6 cellular contexts compared by ENCODE assay signal in genomic region chrX:34294665-34295064, GRCh38.
"Had no signal": no experiment of that assay in that cellular context is flagged by ENCODE, and none has a peak within 500 bp of the region (broad histone marks: within the 10 kb centered on the region; RNA-seq: fewer than 3 reads in every experiment).

No MANE protein-coding gene starts in this region.

- DNase-seq: IMR-90, KBM-7, KG1 had no signal

- H3K27ac ChIP-seq: HL-60, KMS-11 had no signal

- H3K4me3 ChIP-seq: K562 had no signal
